ENCODE assay signal across 8 cellular contexts in genomic region chr6:32589595-32590274, GRCh38. TPM values are rescaled to one million over a fixed set of nuclear protein-coding genes. Genes with fewer than 3 reads are reported as not detected.
A peak's percentile ranks its signal among the peaks of the same experiment; 100 is the strongest.
DNase-seq lines count a peak whose midpoint lies in the region; ATAC-seq and TF ChIP-seq lines count a peak whose summit lies in the region.
"Not testable (repeated sequence)": the region's sequence is repeated elsewhere in the genome, so short reads cannot be mapped to it uniquely, and the experiment has no call there.

TSS of gene HLA-DRB1 (minus strand) at chr6:32589848. CDS start at chr6:32589742, 106 bp downstream.

- not testable (repeated sequence) for H3K27me3 Mint-ChIP-seq in activated naive CD4-positive, alpha-beta T cell treated with anti-CD3 and anti-CD28 coated beads, Interleukin-2, amount 50 U/mL, for 24 hours

- in situ Hi-C loops in SK-MEL-5 (cut with HindIII; ENCODE audit: low pct_unique_long_range_greater_than_20kb, low sequenced_read_pairs), result not testable (repeated sequence)

- H3K36me3 ChIP-seq in tibial nerve, result not testable (repeated sequence)

- not testable (repeated sequence) for H3K4me3 ChIP-seq in tibial nerve

- not testable (repeated sequence) for H3K36me3 Mint-ChIP-seq in activated naive CD4-positive, alpha-beta T cell treated with anti-CD3 and anti-CD28 coated beads, Interleukin-2, amount 50 U/mL, for 24 hours

- not testable (repeated sequence) for H3K27ac ChIP-seq in tibial nerve

- not testable (repeated sequence) for H3K9me3 ChIP-seq in tibial nerve

- H3K27me3 ChIP-seq in tibial nerve, result not testable (repeated sequence)

- not testable (repeated sequence) for TF ChIP-seq CTCF in GM10248 (IDR thresholded peaks at IDR 0.05; ENCODE audit: control extremely low read depth, extremely low read depth, low read depth, missing control alignments); tibial nerve (IDR thresholded peaks at IDR 0.05)

- H3K4me3 Mint-ChIP-seq in activated naive CD4-positive, alpha-beta T cell treated with anti-CD3 and anti-CD28 coated beads, Interleukin-2, amount 50 U/mL, for 24 hours, result peak within 1 kb of the TSS; percentile 66

- peak in 1 of 2 donors; percentile 39 for TF ChIP-seq POLR2A in tibial nerve (IDR thresholded peaks at IDR 0.05)

- not testable (repeated sequence) for H3K4me1 Mint-ChIP-seq in activated naive CD4-positive, alpha-beta T cell treated with anti-CD3 and anti-CD28 coated beads, Interleukin-2, amount 50 U/mL, for 24 hours

- TF ChIP-seq EP300 in tibial nerve (IDR thresholded peaks at IDR 0.05), result not testable (repeated sequence)

- not testable (repeated sequence) for H3K9me3 Mint-ChIP-seq in activated naive CD4-positive, alpha-beta T cell treated with anti-CD3 and anti-CD28 coated beads, Interleukin-2, amount 50 U/mL, for 24 hours

- not testable (repeated sequence) for H3K27ac Mint-ChIP-seq in activated naive CD4-positive, alpha-beta T cell treated with anti-CD3 and anti-CD28 coated beads, Interleukin-2, amount 50 U/mL, for 24 hours

- CTCF ChIA-PET in GM10248 (lab: Yijun Ruan, JAX), result interaction anchor here (0.7 to 2.1 kb wide), 4 partner anchors 33 to 176 kb away, joined by 3 to 8 read pairs (median 3); no protein-coding TSS in a partner anchor

- peak; percentile 62 for DNase-seq in GM10248 (ENCODE audit: extremely low spot score)
- DNase-seq in SK-MEL-5 (ENCODE audit: low read depth, low spot score), result peak; percentile 46
- peak; percentile 71 for DNase-seq in germinal center (ENCODE audit: low spot score)
- DNase-seq in mucosa of gallbladder (ENCODE audit: low spot score), result peak; percentile 28
- DNase-seq in tibial nerve (ENCODE audit: low spot score in 2 of 2), result not testable (repeated sequence)

- ATAC-seq in GM21381 (IDR thresholded peaks at IDR 0.05; ENCODE audit: unreplicated experiment) (peak; percentile 84), HG03159 (IDR thresholded peaks at IDR 0.05; ENCODE audit: unreplicated experiment) (peak; percentile 92)

- H3K4me1 ChIP-seq in tibial nerve, result not testable (repeated sequence)

- POLR2A ChIA-PET in GM10248 (lab: Yijun Ruan, JAX), result interaction anchor here (0.7 to 1.0 kb wide), 3 partner anchors 20 to 150 kb away, joined by 3 read pairs; partner anchors contain the start of gene HLA-DRA

- 32 to 40% methylated on average over 7 of the region's 7 CpGs for WGBS in tibial nerve, 2 donors

RNA-seq across cellular contexts. Expression of gene HLA-DRB1, which starts in this region (rescaled TPM):
- total RNA-seq in SK-MEL-5 (2014; rRNA removed; shearing (Covaris generic)), result 2.0 and 2.1 TPM in 2 replicates
- polyA plus RNA-seq in SK-MEL-5 (2015; cell fraction: cytosol; rRNA removed), result 9.3 and 11.0 TPM in 2 replicates
- polyA plus RNA-seq in SK-MEL-5 (2015; cell fraction: nucleus; rRNA removed), result 0.87 and 4.7 TPM in 2 replicates
- total RNA-seq in mucosa of gallbladder, result 174 TPM
- total RNA-seq in tibial nerve, result 10 to 100 TPM; 40.2 to 94.8 (median 64.3) TPM

Comparison
In these comparisons a context has a peak if more than half of its experiments do, and no peak if none do; other contexts are left out.
1. RNA of gene HLA-DRB1 (total RNA-seq): 174 TPM in mucosa of gallbladder (single experiment) and 40.2 to 94.8 TPM in tibial nerve; 2.0 to 2.1 TPM in SK-MEL-5; every median in the first group is over 10 times any median in the second.